11 cellular contexts compared by ENCODE assay signal in genomic region chr14:77306406-77307098, GRCh38. TPM values are rescaled to one million over a fixed set of nuclear protein-coding genes. Genes with fewer than 3 reads are reported as not detected.
DNase-seq lines count a peak whose midpoint lies in the region; ATAC-seq and TF ChIP-seq lines count a peak whose summit lies in the region.
"Had no signal": no experiment of that assay in that cellular context is flagged by ENCODE, and none has a peak within 500 bp of the region (broad histone marks: within the 10 kb centered on the region; RNA-seq: fewer than 3 reads in every experiment).

No MANE protein-coding gene starts in this region.

- intact Hi-C loops in left ventricle myocardium inferior (cut with micrococcal nuclease) (no loop called here), left ventricle myocardium superior (cut with micrococcal nuclease) (no loop called here), PC-3 (cut with micrococcal nuclease) (no loop called here)

- H4K20me1 ChIP-seq in PC-3 (ENCODE audit: low read length) = no peaks in the 10 kb centered on the region

- CTCF ChIA-PET in PC-3 (lab: Charles Lee) = no interaction called here

- H3K36me3 Mint-ChIP-seq in neural crest cell (ENCODE audit: low read depth) = peaks cover 10% of the 10 kb centered on the region

- POLR2A ChIA-PET in PC-3 (lab: Charles Lee; ENCODE audit: unreplicated experiment) = no interaction called here

- H3K27ac Mint-ChIP-seq in neural crest cell (ENCODE audit: unreplicated experiment) = peak overlapping the region; percentile 89

- H3F3A ChIP-seq in PC-3 (ENCODE audit: low read length, unreplicated experiment) = peaks cover 14% of the 10 kb centered on the region

- H3K9me2 ChIP-seq in PC-3 (replicated peaks; ENCODE audit: low read length) = no peaks in the 10 kb centered on the region

- H3K27me3 Mint-ChIP-seq in neural crest cell (ENCODE audit: low read depth) = no peaks in the 10 kb centered on the region

- DNase-seq in left ventricle myocardium inferior (no peak), left ventricle myocardium superior (no peak), epidermal melanocyte (ENCODE audit: insufficient read length, low spot score) (peak; percentile 49), neural crest cell (ENCODE audit: low read depth, low spot score) (no peak), A172 (ENCODE audit: low spot score) (no peak), dermis blood vessel endothelial cell (no peak), NCI-H1105 treated with DMSO at 0.1 percent for 48 hours (lab: John Stamatoyannopoulos, UW) (no peak), PC-3 (no peak)
- DNase-seq: activated T-cell treated with anti-CD3 and anti-CD28 coated beads, Interleukin-2, amount 50 U/mL, for 4 hours had no signal

- H3K9me3 ChIP-seq in left ventricle myocardium inferior (replicated peaks) = no peaks in the 10 kb centered on the region
- H3K9me3 ChIP-seq in PC-3 (ENCODE audit: low read length) = no peaks in the 10 kb centered on the region
- H3K9me3 ChIP-seq: HAP-1 had no signal

- no peak overlapping the region for H3K4me2 ChIP-seq in PC-3 (ENCODE audit: low read length)

- TF ChIP-seq CTCF in left ventricle myocardium inferior (IDR thresholded peaks at IDR 0.05; ENCODE audit: borderline replicate concordance) (no peak), neural crest cell (conservative IDR thresholded peaks at IDR 0.05) (no peak), PC-3 (conservative IDR thresholded peaks at IDR 0.05; ENCODE audit: low read depth, low read length) (no peak)

- H3K4me1 ChIP-seq in left ventricle myocardium inferior (peaks cover 3% of the 10 kb centered on the region), PC-3 (ENCODE audit: insufficient read depth, low read length) (peaks cover 33% of the 10 kb centered on the region)

- peaks cover 15% of the 10 kb centered on the region for H3K79me2 ChIP-seq in PC-3 (ENCODE audit: low read length)

- peak overlapping the region; percentile 4 for H3K27ac ChIP-seq in left ventricle myocardium inferior (replicated peaks)
- H3K27ac ChIP-seq in PC-3 (ENCODE audit: low read length) = no peak overlapping the region

- H3K36me3 ChIP-seq in left ventricle myocardium inferior (peaks cover 44% of the 10 kb centered on the region), PC-3 (ENCODE audit: low read depth, low read length) (peaks cover 24% of the 10 kb centered on the region; the same call in 1 of the 2 replicates)

- ATAC-seq in left ventricle myocardium superior = no peak
- no peak for ATAC-seq in PC-3
- ATAC-seq: activated T-cell treated with anti-CD3 and anti-CD28 coated beads, Interleukin-2, amount 50 U/mL, for 4 hours had no signal

- H3K27me3 ChIP-seq in left ventricle myocardium inferior (ENCODE audit: low read depth) = no peaks in the 10 kb centered on the region
- H3K27me3 ChIP-seq in PC-3 (ENCODE audit: low read length) = no peaks in the 10 kb centered on the region

- peaks cover 46% of the 10 kb centered on the region for H3K4me1 Mint-ChIP-seq in neural crest cell

- H3K4me3 ChIP-seq in left ventricle myocardium inferior = no peak overlapping the region
- H3K4me3 ChIP-seq in PC-3 (ENCODE audit: low read length) = no peak overlapping the region
- H3K4me3 ChIP-seq: HAP-1 had no signal

- H3K9me3 Mint-ChIP-seq in neural crest cell = no peaks in the 10 kb centered on the region
- H3K9me3 Mint-ChIP-seq: activated T-cell treated with anti-CD3 and anti-CD28 coated beads, Interleukin-2, amount 50 U/mL, for 4 hours had no signal

- peak overlapping the region; percentile 58 for H3K4me3 Mint-ChIP-seq in neural crest cell
- H3K4me3 Mint-ChIP-seq: activated T-cell treated with anti-CD3 and anti-CD28 coated beads, Interleukin-2, amount 50 U/mL, for 4 hours had no signal

- no peak overlapping the region for H2AFZ ChIP-seq in PC-3 (ENCODE audit: low read length)

- BruUV-seq in PC-3 (replicated peaks; lab: Mats Ljungman, UMichigan) = no TSS peak

- H3K9ac ChIP-seq in PC-3 (ENCODE audit: low read length) = no peak overlapping the region

RNA-seq across cellular contexts. Expression of gene POMT2, which starts 14.1 kb away (rescaled TPM):
- total RNA-seq in left ventricle myocardium inferior (13.4 TPM), left ventricle myocardium superior (17.5 TPM), neural crest cell (46.0 and 46.8 TPM in 2 replicates), dermis blood vessel endothelial cell (8.5 and 14.7 TPM in 2 replicates), PC-3 (2014; rRNA removed) (57.6 and 67.6 TPM in 2 replicates)
- total RNA-seq in A172 (2014; rRNA removed; shearing (Covaris generic)) = 13.7 and 14.5 TPM in 2 replicates

RNA-seq across cellular contexts. Expression of gene GSTZ1, which starts 14.3 kb away (rescaled TPM):
- total RNA-seq in left ventricle myocardium inferior (14.7 TPM), left ventricle myocardium superior (13.5 TPM), neural crest cell (24.5 and 27.3 TPM in 2 replicates), dermis blood vessel endothelial cell (31.3 and 34.2 TPM in 2 replicates), PC-3 (2014; rRNA removed) (49.9 and 57.4 TPM in 2 replicates)
- total RNA-seq in A172 (2014; rRNA removed; shearing (Covaris generic)) = 28.6 and 30.4 TPM in 2 replicates

RNA-seq across cellular contexts. Expression of gene NGB, which starts 35.5 kb away (rescaled TPM):
- not detected for total RNA-seq in left ventricle myocardium inferior
- total RNA-seq in left ventricle myocardium superior = not detected
- total RNA-seq in neural crest cell = not detected in 2 replicates
- not detected in 2 replicates for total RNA-seq in A172 (2014; rRNA removed; shearing (Covaris generic))
- total RNA-seq in dermis blood vessel endothelial cell = 0.05 TPM in 1 of 2 replicates, not detected in the other
- total RNA-seq in PC-3 (2014; rRNA removed) = not detected in 2 replicates
- total RNA-seq: activated T-cell treated with anti-CD3 and anti-CD28 coated beads, Interleukin-2, amount 50 U/mL, for 4 hours; M059J had no signal
